Comparison of ENCODE assay signal across 22 cellular contexts in genomic region chr10:111247781-111248389, GRCh38.
"Had no signal": no experiment of that assay in that cellular context is flagged by ENCODE, and none has a peak within 500 bp of the region (broad histone marks: within the 10 kb centered on the region; RNA-seq: fewer than 3 reads in every experiment).

No MANE protein-coding gene starts in this region.

- DNase-seq: activated B cell treated with CpG ODN at 0.5 μM for 24 hours; activated CD4-positive, alpha-beta memory T cell treated with anti-CD3 and anti-CD28 coated beads for 36 hours; activated CD4-positive, alpha-beta T cell treated with anti-CD3 and anti-CD28 coated beads for 4 hours; activated naive CD4-positive, alpha-beta T cell; activated naive CD8-positive, alpha-beta T cell treated with anti-CD3 and anti-CD28 coated beads for 36 hours; activated T-cell treated with anti-CD3 and anti-CD28 coated beads for 4 hours; amniotic stem cell; body of pancreas; endodermal cell; foreskin melanocyte; glutamatergic neuron; hypothalamus; lower lobe of right lung; spleen; stimulated activated CD4-positive, alpha-beta T cell treated with anti-CD3 and anti-CD28 coated beads, Interleukin-4, amount 100 ng/mL, for 4 hours; testis; upper lobe of left lung had no signal

- FAIRE-seq: colon, keratinocyte had no signal

- ATAC-seq: body of pancreas; lower lobe of right lung; natural killer cell treated with Interleukin-12 subunit alpha and Interleukin-12 subunit beta and Interleukin-15 and Interleukin-18, amount 100 ng/mL, for 72 hours; sciatic nerve; stimulated activated memory B cell treated with anti-CD40 and anti-IgM and Interleukin-4, amounts not matched to agents 10 μg/mL and 1 μg/mL and 100 μg/mL, for 72 hours had no signal
